ENCODE assay signal across 15 cellular contexts in genomic region chr20:3446779-3447178, GRCh38. TPM values are rescaled to one million over a fixed set of nuclear protein-coding genes. Genes with fewer than 3 reads are reported as not detected.
DNase-seq lines count a peak whose midpoint lies in the region; ATAC-seq, FAIRE-seq and TF ChIP-seq lines count a peak whose summit lies in the region.
"Had no signal": no experiment of that assay in that cellular context is flagged by ENCODE, and none has a peak within 500 bp of the region (broad histone marks: within the 10 kb centered on the region; RNA-seq: fewer than 3 reads in every experiment).

No MANE protein-coding gene starts in this region.

- H3K27ac ChIP-seq in epithelial cell of prostate: peak overlapping the region; percentile 44
- H3K27ac ChIP-seq in WERI-Rb-1: no peak overlapping the region

- no peak overlapping the region for H3K4me3 ChIP-seq in WERI-Rb-1 (ENCODE audit: low read depth, low read length)

- DNase-seq in HPDE6-E6E7 (ENCODE audit: extremely low spot score): peak; percentile 62
- peak; percentile 91 for DNase-seq in OCI-M1 (lab: John Stamatoyannopoulos, UW)
- DNase-seq in epithelial cell of prostate (ENCODE audit: low read depth, low spot score): peak; percentile 40
- peak; percentile 28 for DNase-seq in renal cortical epithelial cell (ENCODE audit: low read depth)
- DNase-seq in NCI-H1694 treated with DMSO at 0.1 percent for 48 hours (lab: John Stamatoyannopoulos, UW): no peak
- DNase-seq in GM12892 (ENCODE audit: insufficient read length): no peak
- no peak for DNase-seq in WERI-Rb-1
- DNase-seq: C1 segment of cervical spinal cord, GF-D8, GOT3, NCI-H1436 treated with DMSO at 0.1 percent for 48 hours, NCI-H2081 treated with DMSO at 0.1 percent for 48 hours, NCI-H524 treated with DMSO at 0.1 percent for 48 hours, SHP77 treated with DMSO at 0.1 percent for 48 hours had no signal

- no peak for TF ChIP-seq CTCF in WERI-Rb-1 (IDR thresholded peaks at IDR 0.05; ENCODE audit: low read depth, low read length)

- ATAC-seq in HG02852 (IDR thresholded peaks at IDR 0.05; ENCODE audit: unreplicated experiment): no peak

- no peak for FAIRE-seq in GM12892 (lab: Jason Lieb, UNC)

- no peaks in the 10 kb centered on the region for H3K9me3 ChIP-seq in WERI-Rb-1 (ENCODE audit: severe bottlenecking)

- no peaks in the 10 kb centered on the region for H3K36me3 ChIP-seq in WERI-Rb-1

- H3K27me3 ChIP-seq in WERI-Rb-1 (ENCODE audit: insufficient read depth, low read depth, severe bottlenecking): no peaks in the 10 kb centered on the region

- TF ChIP-seq POLR2A in GM12892 (IDR thresholded peaks at IDR 0.05; ENCODE audit: low read depth, low read length): no peak

RNA-seq across cellular contexts. Expression of gene ATRN, which starts 24.0 kb away (rescaled TPM):
- total RNA-seq in renal cortical epithelial cell: 31.4 and 66.1 TPM in 2 replicates
- polyA plus RNA-seq in GM12892 (2012; ENCODE audit: missing spikeins): 4.9 TPM

RNA-seq across cellular contexts. Expression of gene DNAAF9, which starts 39.3 kb away (rescaled TPM):
- 6.8 and 22.0 TPM in 2 replicates for total RNA-seq in renal cortical epithelial cell
- 0.23 TPM for polyA plus RNA-seq in GM12892 (2012; ENCODE audit: missing spikeins)

Comparison
In these comparisons a context has a peak if more than half of its experiments do, and no peak if none do; other contexts are left out.
1. DNase-seq: peak in HPDE6-E6E7 (single experiment), OCI-M1 (single experiment), epithelial cell of prostate (single experiment) and renal cortical epithelial cell (single experiment); none in NCI-H1694 treated with DMSO at 0.1 percent for 48 hours (single experiment), GM12892 (single experiment) and WERI-Rb-1 (single experiment).